ENCODE assay signal across 21 cellular contexts in genomic region chr5:178466342-178466741, GRCh38.
DNase-seq lines count a peak whose midpoint lies in the region; ATAC-seq and TF ChIP-seq lines count a peak whose summit lies in the region.
"Had no signal": no experiment of that assay in that cellular context is flagged by ENCODE, and none has a peak within 500 bp of the region (broad histone marks: within the 10 kb centered on the region; RNA-seq: fewer than 3 reads in every experiment).

No MANE protein-coding gene starts in this region.

- H3K9me1 ChIP-seq in IMR-90 (ENCODE audit: insufficient read depth, low read length): 0 out of 2 replicates have a peak, but pooled peaks cover 3% of the 10 kb centered on the region

- H3K4me1 Mint-ChIP-seq in Caco-2 (ENCODE audit: low read depth, unreplicated experiment) (peaks cover 22% of the 10 kb centered on the region), osteocyte (ENCODE audit: unreplicated experiment) (no peaks in the 10 kb centered on the region), glutamatergic neuron (ENCODE audit: low read depth, unreplicated experiment) (peaks cover 35% of the 10 kb centered on the region)

- BruUV-seq in Caco-2 (replicated peaks; lab: Mats Ljungman, UMichigan) (no TSS peak), IMR-90 (replicated peaks; lab: Mats Ljungman, UMichigan) (no TSS peak)

- no peak overlapping the region for H2BK15ac ChIP-seq in IMR-90 (ENCODE audit: low read depth, low read length)
- no peak overlapping the region for H2BK15ac ChIP-seq in mesenchymal stem cell (ENCODE audit: low read depth, poor library complexity, severe bottlenecking)

- H3K4ac ChIP-seq in IMR-90 (ENCODE audit: low read depth, low read length) (no peak overlapping the region), mesenchymal stem cell (ENCODE audit: low read depth in 1 of 2, low read length in 2 of 2) (no peak overlapping the region)

- H4K91ac ChIP-seq in IMR-90 (ENCODE audit: insufficient read depth, low read depth, low read length) (no peak overlapping the region), mesenchymal stem cell (ENCODE audit: low read length) (peak overlapping the region; percentile 25)

- H3K27ac ChIP-seq in IMR-90 (ENCODE audit: insufficient read depth, low read length): no peak overlapping the region
- no peak overlapping the region for H3K27ac ChIP-seq in mesenchymal stem cell (ENCODE audit: low read length, poor library complexity, severe bottlenecking)
- H3K27ac ChIP-seq: GM23248, RWPE1 had no signal

- no peak overlapping the region for H3K4me2 ChIP-seq in IMR-90 (ENCODE audit: low read depth, low read length)
- no peak overlapping the region for H3K4me2 ChIP-seq in mesenchymal stem cell (ENCODE audit: low read length, poor library complexity, severe bottlenecking)

- DNase-seq in Caco-2 (no peak), IMR-90 (no peak), mesenchymal stem cell (no peak), osteocyte (ENCODE audit: extremely low spot score, unreplicated experiment) (peak; percentile 63), glutamatergic neuron (no peak), NCI-H510A treated with DMSO at 0.1 percent for 48 hours (lab: John Stamatoyannopoulos, UW) (no peak)
- DNase-seq: DMS53, GM23248, HFFc6, Karpas-422, NCI-H1092, NCI-H1417 treated with DMSO at 0.1 percent for 48 hours, NCI-H1694 treated with DMSO at 0.1 percent for 48 hours, NCI-H2081, NCI-H2227 treated with DMSO at 0.1 percent for 48 hours, NCI-H69, SHP77 treated with DMSO at 0.1 percent for 48 hours had no signal

- in situ Hi-C loops in IMR-90 (cut with MboI; ENCODE audit: low sequenced_read_pairs): no loop called here

- H3K4me3 Mint-ChIP-seq in Caco-2 (ENCODE audit: unreplicated experiment): no peak overlapping the region
- H3K4me3 Mint-ChIP-seq in osteocyte (ENCODE audit: unreplicated experiment): no peak overlapping the region
- no peak overlapping the region for H3K4me3 Mint-ChIP-seq in glutamatergic neuron (ENCODE audit: unreplicated experiment)
- H3K4me3 Mint-ChIP-seq: HFFc6 had no signal

- no peaks in the 10 kb centered on the region for H3K27me3 ChIP-seq in Caco-2 (replicated peaks; ENCODE audit: control insufficient read depth, insufficient read depth, low read length)
- no peaks in the 10 kb centered on the region for H3K27me3 ChIP-seq in IMR-90 (ENCODE audit: control insufficient read depth, insufficient read depth, low read length)
- peaks cover 0 to 24% of the 10 kb centered on the region in 2 experiments for H3K27me3 ChIP-seq in mesenchymal stem cell (ENCODE audit: control insufficient read depth in 1 of 2, insufficient read depth in 1 of 2, low read length in 2 of 2)

- peak overlapping the region; percentile 30 for H3K27ac Mint-ChIP-seq in Caco-2 (ENCODE audit: unreplicated experiment)
- H3K27ac Mint-ChIP-seq in osteocyte (ENCODE audit: unreplicated experiment): no peak overlapping the region
- H3K27ac Mint-ChIP-seq in glutamatergic neuron (ENCODE audit: unreplicated experiment): no peak overlapping the region
- H3K27ac Mint-ChIP-seq: HFFc6 had no signal

- POLR2A ChIA-PET in Caco-2 (lab: Charles Lee) (no interaction called here), IMR-90 (lab: Charles Lee; ENCODE audit: unreplicated experiment) (no interaction called here)

- no peak overlapping the region for H3K14ac ChIP-seq in IMR-90 (replicated peaks; ENCODE audit: low read depth, low read length)
- H3K14ac ChIP-seq in mesenchymal stem cell (ENCODE audit: low read length in 2 of 2): no peak overlapping the region

- H4K8ac ChIP-seq in IMR-90 (ENCODE audit: low read depth in 2 of 2, low read length in 2 of 2): no peak overlapping the region
- H4K8ac ChIP-seq in mesenchymal stem cell (ENCODE audit: low read length): no peak overlapping the region

- intact Hi-C loops in Caco-2 (cut with micrococcal nuclease; ENCODE audit: unreplicated experiment): no loop called here
- intact Hi-C loops in IMR-90 (cut with micrococcal nuclease): no loop called here

- no peaks in the 10 kb centered on the region; the same call in 1 of the 2 replicates for H4K20me1 ChIP-seq in IMR-90 (ENCODE audit: insufficient read depth, low read length)

- TF ChIP-seq RAD21 in IMR-90 (IDR thresholded peaks at IDR 0.05; ENCODE audit: low read length): no peak

- H2BK5ac ChIP-seq in IMR-90 (ENCODE audit: low read depth, low read length, poor library complexity, severe bottlenecking): no peak overlapping the region
- no peak overlapping the region for H2BK5ac ChIP-seq in mesenchymal stem cell (ENCODE audit: low read depth, low read length, poor library complexity, severe bottlenecking)

- TF ChIP-seq CTCF in Caco-2 (IDR thresholded peaks at IDR 0.05; ENCODE audit: insufficient read depth in 1 of 2, low read depth in 1 of 2, low read length in 1 of 2, severe bottlenecking in 1 of 2, unreplicated experiment in 1 of 2): no peak
- no peak for TF ChIP-seq CTCF in IMR-90 (conservative IDR thresholded peaks at IDR 0.05; ENCODE audit: low read depth, low read length)
- TF ChIP-seq CTCF in osteocyte (IDR thresholded peaks at IDR 0.05): no peak
- no peak for TF ChIP-seq CTCF in glutamatergic neuron (IDR thresholded peaks at IDR 0.05; ENCODE audit: partially characterized antibody, unreplicated experiment)

- WGBS in IMR-90 (ENCODE audit: extremely low coverage in 2 of 2, insufficient read length in 1 of 2), 2 experiments: 87% methylated on average over 3 of the region's 6 CpGs; no CpG with 5 or more reads in 1 of the 2 experiments
- 81% methylated on average over 6 of the region's 6 CpGs for WGBS in mesenchymal stem cell

- H2AK5ac ChIP-seq in IMR-90 (ENCODE audit: low read depth, low read length) (no peak overlapping the region), mesenchymal stem cell (ENCODE audit: low read length, severe bottlenecking) (no peak overlapping the region)

- H3K9me3 Mint-ChIP-seq in Caco-2 (ENCODE audit: unreplicated experiment) (no peaks in the 10 kb centered on the region), osteocyte (ENCODE audit: unreplicated experiment) (no peaks in the 10 kb centered on the region), glutamatergic neuron (ENCODE audit: unreplicated experiment) (peaks cover 10% of the 10 kb centered on the region)

- H3K23ac ChIP-seq in IMR-90 (ENCODE audit: low read depth, low read length): no peak overlapping the region
- no peak overlapping the region for H3K23ac ChIP-seq in mesenchymal stem cell (ENCODE audit: low read length in 2 of 2)

- no peak for ATAC-seq in IMR-90 (ENCODE audit: low read depth)
- no peak for ATAC-seq in HG03025 (IDR thresholded peaks at IDR 0.05; ENCODE audit: low FRiP score, unreplicated experiment)
- ATAC-seq: Panc1 had no signal

- H2AFZ ChIP-seq in IMR-90 (replicated peaks; ENCODE audit: low read length, poor library complexity) (no peak overlapping the region), mesenchymal stem cell (ENCODE audit: low read depth, low read length) (no peak overlapping the region)
- H2AFZ ChIP-seq: GM23248 had no signal

- H3K79me1 ChIP-seq in IMR-90 (ENCODE audit: low read depth in 1 of 2, low read length in 2 of 2) (no peaks in the 10 kb centered on the region), mesenchymal stem cell (replicated peaks; ENCODE audit: low read length, poor library complexity, severe bottlenecking) (no peaks in the 10 kb centered on the region)

- no peak overlapping the region for H2AK9ac ChIP-seq in IMR-90 (replicated peaks; ENCODE audit: low read depth, low read length, poor library complexity)

- H3K27me3 Mint-ChIP-seq in Caco-2 (ENCODE audit: insufficient read depth, unreplicated experiment) (no peaks in the 10 kb centered on the region), osteocyte (ENCODE audit: unreplicated experiment) (no peaks in the 10 kb centered on the region), glutamatergic neuron (ENCODE audit: unreplicated experiment) (peaks cover 7% of the 10 kb centered on the region)

- no peak overlapping the region for H3K4me3 ChIP-seq in Caco-2 (ENCODE audit: low read depth, low read length)
- H3K4me3 ChIP-seq in IMR-90 (ENCODE audit: insufficient read depth, low read depth, low read length): no peak overlapping the region
- H3K4me3 ChIP-seq in mesenchymal stem cell (ENCODE audit: insufficient read depth in 1 of 2, low read depth in 1 of 2, low read length in 2 of 2): no peak overlapping the region
- H3K4me3 ChIP-seq: GM23248, HAP-1 had no signal

- H3K9ac ChIP-seq in IMR-90 (ENCODE audit: low read depth, low read length) (no peak overlapping the region), mesenchymal stem cell (ENCODE audit: low read length) (no peak overlapping the region)
- H3K9ac ChIP-seq: GM23248 had no signal

- H3K36me3 Mint-ChIP-seq in Caco-2 (ENCODE audit: insufficient read depth, unreplicated experiment): no peaks in the 10 kb centered on the region
- H3K36me3 Mint-ChIP-seq in osteocyte (ENCODE audit: unreplicated experiment): no peaks in the 10 kb centered on the region
- no peaks in the 10 kb centered on the region for H3K36me3 Mint-ChIP-seq in glutamatergic neuron (ENCODE audit: unreplicated experiment)

- dilution Hi-C loops in IMR-90 (cut with HindIII; ENCODE audit: low sequenced_read_pairs, unreplicated experiment): no loop called here

- H3K4me1 ChIP-seq in Caco-2 (peaks cover 7% of the 10 kb centered on the region; the same call in 1 of the 2 replicates), IMR-90 (ENCODE audit: control insufficient read depth, insufficient read depth, low read length) (peaks cover 3% of the 10 kb centered on the region; the same call in 1 of the 2 replicates), mesenchymal stem cell (ENCODE audit: control insufficient read depth, insufficient read depth, low read depth, low read length) (no peaks in the 10 kb centered on the region)

- no peaks in the 10 kb centered on the region for H3K36me3 ChIP-seq in Caco-2 (ENCODE audit: control insufficient read depth, insufficient read depth, low read length)
- H3K36me3 ChIP-seq in IMR-90 (ENCODE audit: control insufficient read depth, insufficient read depth, low read length): no peaks in the 10 kb centered on the region
- H3K36me3 ChIP-seq in mesenchymal stem cell (ENCODE audit: control insufficient read depth in 1 of 2, insufficient read depth in 2 of 2, low read depth in 1 of 2, low read length in 2 of 2): no peaks in the 10 kb centered on the region
- H3K36me3 ChIP-seq: HAP-1 had no signal

- H4K5ac ChIP-seq in IMR-90 (ENCODE audit: low read depth, low read length): no peak overlapping the region

- no peak overlapping the region for H3K56ac ChIP-seq in IMR-90 (ENCODE audit: extremely low read depth, insufficient read depth, low read length)

- no peak for TF ChIP-seq POLR2A in IMR-90 (IDR thresholded peaks at IDR 0.05; ENCODE audit: low read depth, low read length)

- H2BK120ac ChIP-seq in IMR-90 (ENCODE audit: low read depth, low read length): 0 out of 2 replicates have a peak overlapping the region, but pooled peaks have one; percentile 23
- no peak overlapping the region for H2BK120ac ChIP-seq in mesenchymal stem cell (ENCODE audit: low read depth, low read length)

- CTCF ChIA-PET in Caco-2 (lab: Charles Lee) (no interaction called here), IMR-90 (lab: Yijun Ruan, JAX) (no interaction called here)

- H3K18ac ChIP-seq in IMR-90 (ENCODE audit: low read depth, low read length) (no peak overlapping the region), mesenchymal stem cell (ENCODE audit: low read depth in 1 of 2, low read length in 2 of 2) (no peak overlapping the region)

- H2BK12ac ChIP-seq in mesenchymal stem cell (ENCODE audit: low read length in 2 of 2): no peak overlapping the region

- H2BK20ac ChIP-seq in IMR-90 (ENCODE audit: low read depth, low read length): no peak overlapping the region

- H3K9me3 ChIP-seq in Caco-2: no peaks in the 10 kb centered on the region
- H3K9me3 ChIP-seq in IMR-90 (ENCODE audit: control insufficient read depth, insufficient read depth, low read length): 0 out of 2 replicates have a peak, but pooled peaks cover 2% of the 10 kb centered on the region
- H3K9me3 ChIP-seq in mesenchymal stem cell (ENCODE audit: control insufficient read depth, low read length): no peaks in the 10 kb centered on the region
- H3K9me3 ChIP-seq: HAP-1 had no signal
